In genomic region chr6:139373154-139373927, GRCh38 we compare ENCODE assay signal across 8 cellular contexts. TPM values are rescaled to one million over a fixed set of nuclear protein-coding genes. Genes with fewer than 3 reads are reported as not detected.
A peak's percentile ranks its signal among the peaks of the same experiment; 100 is the strongest.
DNase-seq lines count a peak whose midpoint lies in the region; ATAC-seq, FAIRE-seq and TF ChIP-seq lines count a peak whose summit lies in the region.

No MANE protein-coding gene starts in this region.

- H3K4me1 Mint-ChIP-seq in T-helper 1 cell treated with Interleukin-12 subunit alpha and Interleukin-12 subunit beta and Interleukin-4 antibody, amounts not matched to agents 30 μg/mL and 1 μg/mL, for 36 hours (ENCODE audit: low read depth), result peaks cover 35% of the 10 kb centered on the region

- peaks cover 36% of the 10 kb centered on the region for H3K79me2 ChIP-seq in hepatocyte

- ATAC-seq in GM21390 (IDR thresholded peaks at IDR 0.05; ENCODE audit: unreplicated experiment) (peak; percentile 29), gastrocnemius medialis (no peak)

- peaks cover 23% of the 10 kb centered on the region for H3K4me1 ChIP-seq in hepatocyte (ENCODE audit: insufficient read depth)
- peaks cover 36 to 42% of the 10 kb centered on the region in 2 donors for H3K4me1 ChIP-seq in gastrocnemius medialis

- H3K27me3 ChIP-seq in hepatocyte (no peaks in the 10 kb centered on the region), gastrocnemius medialis (no peaks in the 10 kb centered on the region)

- in situ Hi-C loops in gastrocnemius medialis (cut with MboI; ENCODE audit: low sequenced_read_pairs in 4 of 4), result loop anchor here in 3 of 4 donors (10.0 to 25.0 kb wide), 4 partner anchors 236 to 1064 kb away; partner anchors contain the start of gene HECA (in 1 of the 3)

- peak overlapping the region; percentile 100 for H3K4me3 Mint-ChIP-seq in T-helper 1 cell treated with Interleukin-12 subunit alpha and Interleukin-12 subunit beta and Interleukin-4 antibody, amounts not matched to agents 30 μg/mL and 1 μg/mL, for 36 hours

- no peak for FAIRE-seq in D721Med (lab: Jason Lieb, UNC)

- no peak for TF ChIP-seq POLR2A in gastrocnemius medialis (IDR thresholded peaks at IDR 0.05)

- H3K36me3 ChIP-seq in KOPT-K1 (ENCODE audit: insufficient read depth, low read length), result no peaks in the 10 kb centered on the region
- no peaks in the 10 kb centered on the region for H3K36me3 ChIP-seq in hepatocyte (replicated peaks; ENCODE audit: insufficient read depth, low read depth)
- peaks cover 0 to 16% of the 10 kb centered on the region in 2 donors for H3K36me3 ChIP-seq in gastrocnemius medialis

- peak overlapping the region; percentile 76 for H3K4me2 ChIP-seq in hepatocyte

- H4K20me1 ChIP-seq in hepatocyte (ENCODE audit: insufficient read depth, poor library complexity, severe bottlenecking), result peaks cover 32% of the 10 kb centered on the region

- H3K27me3 Mint-ChIP-seq in T-helper 1 cell treated with Interleukin-12 subunit alpha and Interleukin-12 subunit beta and Interleukin-4 antibody, amounts not matched to agents 30 μg/mL and 1 μg/mL, for 36 hours (ENCODE audit: low read depth), result no peaks in the 10 kb centered on the region

- no peak overlapping the region for H2AFZ ChIP-seq in hepatocyte

- under 1% methylated on average over 55 of the region's 57 CpGs for WGBS in hepatocyte (ENCODE audit: low lambda C conversion rate, missing lambda C conversion rate)

- peak overlapping the region; percentile 100 for H3K27ac Mint-ChIP-seq in T-helper 1 cell treated with Interleukin-12 subunit alpha and Interleukin-12 subunit beta and Interleukin-4 antibody, amounts not matched to agents 30 μg/mL and 1 μg/mL, for 36 hours

- peak overlapping the region; percentile 72 for H3K27ac ChIP-seq in KOPT-K1 (ENCODE audit: low read depth, low read length, poor library complexity, severe bottlenecking)
- peak overlapping the region; percentile 97 for H3K27ac ChIP-seq in hepatocyte
- H3K27ac ChIP-seq in gastrocnemius medialis, result peak overlapping the region; percentile 94 to 97 (median 96)

- H3K9me3 ChIP-seq in KOPT-K1 (ENCODE audit: insufficient read depth, low read length, poor library complexity, severe bottlenecking) (no peaks in the 10 kb centered on the region), hepatocyte (ENCODE audit: low read depth) (no peaks in the 10 kb centered on the region), gastrocnemius medialis (no peaks in the 10 kb centered on the region)

- H3K9me3 Mint-ChIP-seq in T-helper 1 cell treated with Interleukin-12 subunit alpha and Interleukin-12 subunit beta and Interleukin-4 antibody, amounts not matched to agents 30 μg/mL and 1 μg/mL, for 36 hours, result no peaks in the 10 kb centered on the region

- DNase-seq in D721Med (ENCODE audit: insufficient read length, low spot score) (no peak), anterior cingulate cortex (lab: John Stamatoyannopoulos, UW) (peak in 56 of 58 donors; percentile 17 to 82 (median 60)), hepatocyte (ENCODE audit: low spot score) (peak; percentile 77), gastrocnemius medialis (peak; percentile 15 to 65), kidney glomerular epithelial cell (lab: John Stamatoyannopoulos, UW) (no peak)

- peaks cover 36% of the 10 kb centered on the region for H3K36me3 Mint-ChIP-seq in T-helper 1 cell treated with Interleukin-12 subunit alpha and Interleukin-12 subunit beta and Interleukin-4 antibody, amounts not matched to agents 30 μg/mL and 1 μg/mL, for 36 hours (ENCODE audit: low read depth)

- no peaks in the 10 kb centered on the region for H3K9me2 ChIP-seq in hepatocyte (replicated peaks; ENCODE audit: insufficient read depth)

- intact Hi-C loops in gastrocnemius medialis (cut with DNase I; ENCODE audit: low total_unique reads), result loop anchor here (5.0 to 10.0 kb wide), 5 partner anchors 81 to 619 kb away; partner anchors contain the start of gene TXLNB

- TF ChIP-seq CTCF in D721Med (IDR thresholded peaks at IDR 0.05; ENCODE audit: insufficient read depth, missing control alignments), result peak; percentile 25
- peak; percentile 42 for TF ChIP-seq CTCF in hepatocyte (IDR thresholded peaks at IDR 0.05; ENCODE audit: poor library complexity)
- peak in 4 of 5 experiments; percentile 31 to 39 (median 35) for TF ChIP-seq CTCF in gastrocnemius medialis (IDR thresholded peaks at IDR 0.05 in 4 of 5, conservative IDR thresholded peaks at IDR 0.05 in 1 of 5)

- H3K4me3 ChIP-seq in hepatocyte (peak overlapping the region; percentile 75), gastrocnemius medialis (peak overlapping the region; percentile 85 to 97 (median 87))

RNA-seq across cellular contexts. Expression of gene CITED2, which starts 1.1 kb away (rescaled TPM):
- 262 and 292 TPM in 2 replicates for total RNA-seq in hepatocyte
- 78.5 and 97.6 TPM in 2 replicates for polyA plus RNA-seq in hepatocyte
- 100 to 1,000 TPM in 3 of 4 donors, 10 to 100 TPM in 1; 70.8 to 395 (median 345) TPM for total RNA-seq in gastrocnemius medialis

Comparison
In these comparisons a context has a peak if more than half of its experiments do, and no peak if none do; other contexts are left out.
1. DNase-seq: peak in anterior cingulate cortex (56 of 58), hepatocyte (single experiment) and gastrocnemius medialis (2 of 2); none in D721Med (single experiment) and kidney glomerular epithelial cell (single experiment).
2. Peak in every context shown above with its lines, with median percentiles within 50 percentile points of each other: CTCF ChIP-seq and H3K27ac ChIP-seq.